In the genomic region with DNA sequence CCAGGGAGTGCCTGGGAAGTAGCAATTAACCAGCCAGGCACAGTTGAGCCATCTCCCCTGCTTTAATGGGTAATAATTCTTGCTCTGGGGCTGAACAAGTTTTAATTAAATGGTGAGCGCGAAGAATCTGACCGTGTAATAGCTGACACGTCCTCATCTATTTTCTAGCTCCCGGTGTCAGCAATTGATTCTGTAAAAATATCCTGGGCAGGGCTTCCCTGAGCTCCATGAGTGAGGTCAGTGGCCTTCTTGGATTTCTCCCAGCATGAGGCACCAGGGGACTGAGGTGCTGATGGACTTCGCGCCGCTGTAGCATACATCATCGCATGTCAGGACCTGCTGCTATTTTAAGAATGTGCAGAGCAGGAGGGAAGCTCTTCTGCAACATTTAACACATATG, we compare ENCODE assay signal across 9 cellular contexts. TPM values are rescaled to one million over a fixed set of nuclear protein-coding genes. Genes with fewer than 3 reads are reported as not detected.
DNase-seq lines count a peak whose midpoint lies in the region; ATAC-seq and TF ChIP-seq lines count a peak whose summit lies in the region.
"Had no signal": no experiment of that assay in that cellular context is flagged by ENCODE, and none has a peak within 500 bp of the region (broad histone marks: within the 10 kb centered on the region; RNA-seq: fewer than 3 reads in every experiment).

No MANE protein-coding gene starts in this region.

- TF ChIP-seq POLR2A in IMR-90 (IDR thresholded peaks at IDR 0.05; ENCODE audit: low read depth, low read length), result no peak

- H3K14ac ChIP-seq in IMR-90 (replicated peaks; ENCODE audit: low read depth, low read length), result no peak overlapping the region

- no peak overlapping the region for H3K18ac ChIP-seq in IMR-90 (ENCODE audit: low read depth, low read length)

- peaks cover 38% of the 10 kb centered on the region for H3K9me3 Mint-ChIP-seq in WTC11

- H3K27ac ChIP-seq in IMR-90 (ENCODE audit: insufficient read depth, low read length) (no peak overlapping the region), hepatocyte (peak overlapping the region; percentile 94)

- H3K36me3 ChIP-seq in IMR-90 (ENCODE audit: control insufficient read depth, insufficient read depth, low read length), result peaks cover 1% of the 10 kb centered on the region; the same call in 1 of the 2 replicates
- H3K36me3 ChIP-seq in hepatocyte (replicated peaks; ENCODE audit: insufficient read depth, low read depth), result no peaks in the 10 kb centered on the region

- H2BK120ac ChIP-seq in IMR-90 (ENCODE audit: low read depth, low read length), result no peak overlapping the region

- no peak overlapping the region for H3K9ac ChIP-seq in IMR-90 (ENCODE audit: low read depth, low read length)

- peaks cover 44% of the 10 kb centered on the region for H3K36me3 Mint-ChIP-seq in WTC11

- no peak overlapping the region for H3K4me3 Mint-ChIP-seq in WTC11

- 90% methylated on average over 5 of the region's 9 CpGs; no CpG with 5 or more reads in 1 of the 2 experiments for WGBS in IMR-90 (ENCODE audit: extremely low coverage in 2 of 2, insufficient read length in 1 of 2), 2 experiments
- WGBS in hepatocyte (ENCODE audit: low lambda C conversion rate, missing lambda C conversion rate), result 71% methylated on average over 9 of the region's 9 CpGs

- H3K23ac ChIP-seq in IMR-90 (ENCODE audit: low read depth, low read length), result 0 out of 2 replicates have a peak overlapping the region, but pooled peaks have one; percentile 11

- no peak overlapping the region for H2BK15ac ChIP-seq in IMR-90 (ENCODE audit: low read depth, low read length)

- no peak overlapping the region for H4K5ac ChIP-seq in IMR-90 (ENCODE audit: low read depth, low read length)

- POLR2A ChIA-PET in IMR-90 (lab: Charles Lee; ENCODE audit: unreplicated experiment) (no interaction called here), WTC11 (lab: Charles Lee) (interaction anchor here (0.6 to 1.0 kb wide), 2 partner anchors 52 to 74 kb away, joined by 3 read pairs; no protein-coding TSS in a partner anchor)

- H3K4me1 ChIP-seq in IMR-90 (ENCODE audit: control insufficient read depth, insufficient read depth, low read length) (peaks cover 11% of the 10 kb centered on the region), hepatocyte (ENCODE audit: insufficient read depth) (peaks cover 57% of the 10 kb centered on the region)

- no peaks in the 10 kb centered on the region for H3K9me2 ChIP-seq in hepatocyte (replicated peaks; ENCODE audit: insufficient read depth)

- no peak overlapping the region for H3K56ac ChIP-seq in IMR-90 (ENCODE audit: extremely low read depth, insufficient read depth, low read length)

- intact Hi-C loops in IMR-90 (cut with micrococcal nuclease), result no loop called here

- no TSS peak for BruUV-seq in IMR-90 (replicated peaks; lab: Mats Ljungman, UMichigan)

- in situ Hi-C loops in IMR-90 (cut with MboI; ENCODE audit: low sequenced_read_pairs), result no loop called here

- no peak overlapping the region for H3K4me3 ChIP-seq in IMR-90 (ENCODE audit: insufficient read depth, low read depth, low read length)
- no peak overlapping the region for H3K4me3 ChIP-seq in hepatocyte
- H3K4me3 ChIP-seq in skeletal muscle cell (ENCODE audit: low read depth, low read length), result no peak overlapping the region

- H2AK5ac ChIP-seq in IMR-90 (ENCODE audit: low read depth, low read length), result 0 out of 2 replicates have a peak overlapping the region, but pooled peaks have one; percentile 18

- H4K8ac ChIP-seq in IMR-90 (ENCODE audit: low read depth in 2 of 2, low read length in 2 of 2), result no peak overlapping the region

- H3K4me2 ChIP-seq in IMR-90 (ENCODE audit: low read depth, low read length), result no peak overlapping the region
- H3K4me2 ChIP-seq in hepatocyte, result peak overlapping the region; percentile 74

- H4K20me1 ChIP-seq in IMR-90 (ENCODE audit: insufficient read depth, low read length) (peaks cover 30% of the 10 kb centered on the region), hepatocyte (ENCODE audit: insufficient read depth, poor library complexity, severe bottlenecking) (no peaks in the 10 kb centered on the region)

- no peak overlapping the region for H2BK5ac ChIP-seq in IMR-90 (ENCODE audit: low read depth, low read length, poor library complexity, severe bottlenecking)

- no peaks in the 10 kb centered on the region; the same call in 1 of the 2 replicates for H3K27me3 Mint-ChIP-seq in WTC11 (ENCODE audit: low read depth)

- peaks cover 66% of the 10 kb centered on the region for H3K79me2 ChIP-seq in hepatocyte

- H3K4ac ChIP-seq in IMR-90 (ENCODE audit: low read depth, low read length), result 0 out of 2 replicates have a peak overlapping the region, but pooled peaks have one; percentile 32

- peaks cover 48 to 89% of the 10 kb centered on the region in 2 experiments for H3K79me1 ChIP-seq in IMR-90 (ENCODE audit: low read depth in 1 of 2, low read length in 2 of 2)

- peak overlapping the region; percentile 73 for H2AK9ac ChIP-seq in IMR-90 (replicated peaks; ENCODE audit: low read depth, low read length, poor library complexity)

- H3K27ac Mint-ChIP-seq in WTC11, result peak overlapping the region; percentile 73

- peaks cover 48% of the 10 kb centered on the region for H3K4me1 Mint-ChIP-seq in WTC11

- H3K27me3 ChIP-seq in IMR-90 (ENCODE audit: control insufficient read depth, insufficient read depth, low read length) (no peaks in the 10 kb centered on the region), hepatocyte (no peaks in the 10 kb centered on the region)

- TF ChIP-seq RAD21 in IMR-90 (IDR thresholded peaks at IDR 0.05; ENCODE audit: low read length), result no peak

- DNase-seq in IMR-90 (peak; percentile 20), WTC11 (ENCODE audit: low spot score) (no peak), hepatocyte (ENCODE audit: low spot score) (peak; percentile 70), skeletal muscle cell (ENCODE audit: low read depth) (peak; percentile 77), Ammon's horn (ENCODE audit: low spot score) (no peak)

- no peak overlapping the region for H2BK20ac ChIP-seq in IMR-90 (ENCODE audit: low read depth, low read length)

- H4K91ac ChIP-seq in IMR-90 (ENCODE audit: insufficient read depth, low read depth, low read length), result no peak overlapping the region

- ATAC-seq in IMR-90 (ENCODE audit: low read depth) (no peak), WTC11 (no peak), GM18867 (IDR thresholded peaks at IDR 0.05; ENCODE audit: unreplicated experiment) (no peak), GM19395 (IDR thresholded peaks at IDR 0.05; ENCODE audit: unreplicated experiment) (no peak), GM18873 (IDR thresholded peaks at IDR 0.05; ENCODE audit: low FRiP score, unreplicated experiment) (no peak)

- H2AFZ ChIP-seq in IMR-90 (replicated peaks; ENCODE audit: low read length, poor library complexity), result no peak overlapping the region
- no peak overlapping the region for H2AFZ ChIP-seq in hepatocyte

- H3K9me3 ChIP-seq in IMR-90 (ENCODE audit: control insufficient read depth, insufficient read depth, low read length), result peaks cover 12% of the 10 kb centered on the region
- H3K9me3 ChIP-seq in hepatocyte (ENCODE audit: low read depth), result peaks cover 4% of the 10 kb centered on the region

- TF ChIP-seq CTCF in IMR-90 (conservative IDR thresholded peaks at IDR 0.05; ENCODE audit: low read depth, low read length) (no peak), WTC11 (IDR thresholded peaks at IDR 0.05) (no peak), hepatocyte (IDR thresholded peaks at IDR 0.05; ENCODE audit: poor library complexity) (no peak)

- CTCF ChIA-PET in IMR-90 (lab: Yijun Ruan, JAX), result interaction anchor here (0.7 kb wide), 1 partner anchor 9 kb away, joined by 3 read pairs; no protein-coding TSS in a partner anchor
- CTCF ChIA-PET in WTC11 (lab: Charles Lee), result interaction anchor here (0.7 to 4.9 kb wide), 3 partner anchors 28 to 303 kb away, joined by 4 to 38 read pairs (median 4); partner anchors contain the start of genes SIPA1L3 and WDR87

- H3K9me1 ChIP-seq in IMR-90 (ENCODE audit: insufficient read depth, low read length), result peaks cover 8% of the 10 kb centered on the region

- dilution Hi-C loops in IMR-90 (cut with HindIII; ENCODE audit: low sequenced_read_pairs, unreplicated experiment), result no loop called here

TF ChIP-seq in IMR-90, 13 proteins besides CTCF, POLR2A, EP300 and RAD21 (continues in another document):
- no peak for TF ChIP-seq RFX5 (IDR thresholded peaks at IDR 0.05; ENCODE audit: low read depth, low read length)
- TF ChIP-seq MAFK (IDR thresholded peaks at IDR 0.05; ENCODE audit: low read depth, low read length), result no peak
- TF ChIP-seq FOS (IDR thresholded peaks at IDR 0.05; ENCODE audit: low read depth, low read length), result no peak
- no peak for TF ChIP-seq NFE2L2 (IDR thresholded peaks at IDR 0.05; ENCODE audit: low read depth, low read length)

RNA-seq across cellular contexts. Expression of gene SIPA1L3, which starts 27.0 kb away (rescaled TPM):
- total RNA-seq in IMR-90 (2012; rRNA removed), result 4.1 and 8.3 TPM in 2 replicates
- 9.4 and 12.7 TPM in 2 replicates for polyA plus RNA-seq in IMR-90 (2012; rRNA removed)
- polyA plus RNA-seq in IMR-90 (2012; cell fraction: cytosol; rRNA removed), result 9.1 and 10.4 TPM in 2 replicates
- polyA plus RNA-seq in IMR-90 (2012; cell fraction: nucleus; rRNA removed; ENCODE audit: low replicate concordance), result 17.5 and 25.3 TPM in 2 replicates
- 41.5 to 44.4 TPM (median 42.4 TPM) in 3 replicates for total RNA-seq in WTC11 (2021)
- total RNA-seq in hepatocyte, result 14.2 and 23.3 TPM in 2 replicates
- 13.7 and 15.6 TPM in 2 replicates for polyA plus RNA-seq in hepatocyte

RNA-seq across cellular contexts. Expression of gene WDR87, which starts 27.6 kb away (rescaled TPM):
- not detected in 2 replicates for total RNA-seq in IMR-90 (2012; rRNA removed)
- not detected in 2 replicates for polyA plus RNA-seq in IMR-90 (2012; rRNA removed)
- polyA plus RNA-seq in IMR-90 (2012; cell fraction: cytosol; rRNA removed), result not detected in 2 replicates
- polyA plus RNA-seq in IMR-90 (2012; cell fraction: nucleus; rRNA removed; ENCODE audit: low replicate concordance), result not detected in 2 replicates
- not detected in 3 replicates for total RNA-seq in WTC11 (2021)
- total RNA-seq in hepatocyte, result not detected in 2 replicates
- polyA plus RNA-seq in hepatocyte, result 0.11 TPM in 1 of 2 replicates, not detected in the other
- total RNA-seq: endothelial cell of umbilical vein had no signal
- polyA plus RNA-seq: endothelial cell of umbilical vein had no signal

Comparison
In these comparisons a context has a peak if more than half of its experiments do, and no peak if none do; other contexts are left out.
1. DNase-seq: peak in IMR-90 (single experiment), hepatocyte (single experiment) and skeletal muscle cell (single experiment); none in WTC11 (single experiment) and Ammon's horn (single experiment).